In genomic region chr10:73817826-73818225, GRCh38 we compare ENCODE assay signal across 28 cellular contexts. TPM values are rescaled to one million over a fixed set of nuclear protein-coding genes. Genes with fewer than 3 reads are reported as not detected.
DNase-seq lines count a peak whose midpoint lies in the region; ATAC-seq and TF ChIP-seq lines count a peak whose summit lies in the region.
"Had no signal": no experiment of that assay in that cellular context is flagged by ENCODE, and none has a peak within 500 bp of the region (broad histone marks: within the 10 kb centered on the region; RNA-seq: fewer than 3 reads in every experiment).

No MANE protein-coding gene starts in this region.

- no peak for TF ChIP-seq EP300 in sigmoid colon (IDR thresholded peaks at IDR 0.05)

- TF ChIP-seq CTCF in C4-2B (conservative IDR thresholded peaks at IDR 0.05) (no peak), HFFc6 (IDR thresholded peaks at IDR 0.05) (no peak), sigmoid colon (IDR thresholded peaks at IDR 0.05) (no peak), esophagus squamous epithelium (IDR thresholded peaks at IDR 0.05) (no peak)

- no peaks in the 10 kb centered on the region; the same call in none of the 2 replicates for H3K27me3 Mint-ChIP-seq in HFFc6 (ENCODE audit: insufficient read depth)
- H3K27me3 Mint-ChIP-seq in effector memory CD8-positive, alpha-beta T cell = no peaks in the 10 kb centered on the region
- H3K27me3 Mint-ChIP-seq: B cell; central memory CD8-positive, alpha-beta T cell; stimulated activated naive CD8-positive, alpha-beta T cell treated with anti-CD3 and anti-CD28 coated beads, Interleukin-15, Interleukin-2, amounts not matched to agents 100 ng/mL and 50 ng/mL, for 24 hours; T-helper 17 cell had no signal

- peak overlapping the region; percentile 89 for H3K27ac Mint-ChIP-seq in HFFc6
- H3K27ac Mint-ChIP-seq in effector memory CD8-positive, alpha-beta T cell = peak overlapping the region; percentile 49 to 83
- H3K27ac Mint-ChIP-seq: B cell, T-helper 17 cell had no signal

- H3K36me3 Mint-ChIP-seq in HFFc6 (ENCODE audit: low read depth) = peaks cover 28% of the 10 kb centered on the region
- H3K36me3 Mint-ChIP-seq in effector memory CD8-positive, alpha-beta T cell (ENCODE audit: insufficient read depth) = peaks cover 19% of the 10 kb centered on the region

- no peaks in the 10 kb centered on the region for H3K9me3 ChIP-seq in sigmoid colon
- no peaks in the 10 kb centered on the region for H3K9me3 ChIP-seq in esophagus squamous epithelium
- H3K9me3 ChIP-seq: right atrium auricular region, tibial nerve had no signal

- intact Hi-C loops in sigmoid colon (cut with DNase I) = no loop called here
- intact Hi-C loops in esophagus squamous epithelium (cut with DNase I) = no loop called here

- H3K27me3 ChIP-seq in sigmoid colon = no peaks in the 10 kb centered on the region
- H3K27me3 ChIP-seq in esophagus squamous epithelium = no peaks in the 10 kb centered on the region
- H3K27me3 ChIP-seq: right atrium auricular region, tibial nerve had no signal

- H3K4me1 ChIP-seq in sigmoid colon (peaks cover 0 to 29% (median 12%) of the 10 kb centered on the region in 4 donors), esophagus squamous epithelium (peaks cover 19 to 86% (median 39%) of the 10 kb centered on the region in 3 donors)

- peak overlapping the region; percentile 80 for H3K27ac ChIP-seq in C4-2B
- H3K27ac ChIP-seq in sigmoid colon = peak overlapping the region; percentile 30 to 61 (median 50)
- H3K27ac ChIP-seq in esophagus squamous epithelium = peak overlapping the region in 2 of 4 donors; percentile 39 to 76

- no peak overlapping the region for H3K4me3 Mint-ChIP-seq in HFFc6
- no peak overlapping the region for H3K4me3 Mint-ChIP-seq in effector memory CD8-positive, alpha-beta T cell
- H3K4me3 Mint-ChIP-seq: B cell; central memory CD8-positive, alpha-beta T cell; immature natural killer cell; stimulated activated naive CD8-positive, alpha-beta T cell treated with anti-CD3 and anti-CD28 coated beads, Interleukin-15, Interleukin-2, amounts not matched to agents 100 ng/mL and 50 ng/mL, for 24 hours; T-helper 17 cell had no signal

- H3K36me3 ChIP-seq in sigmoid colon = peaks cover 29 to 96% (median 59%) of the 10 kb centered on the region in 4 donors
- H3K36me3 ChIP-seq in esophagus squamous epithelium = peaks cover 0 to 84% (median 18%) of the 10 kb centered on the region in 3 donors

- TF ChIP-seq POLR2A in sigmoid colon (IDR thresholded peaks at IDR 0.05) = no peak
- TF ChIP-seq POLR2A in esophagus squamous epithelium (IDR thresholded peaks at IDR 0.05) = no peak

- H3K4me3 ChIP-seq in sigmoid colon (no peak overlapping the region), esophagus squamous epithelium (no peak overlapping the region)
- H3K4me3 ChIP-seq: GM12878, right atrium auricular region, tibial nerve had no signal

- peaks cover 35% of the 10 kb centered on the region for H3K4me1 Mint-ChIP-seq in HFFc6 (ENCODE audit: low read depth)
- H3K4me1 Mint-ChIP-seq in effector memory CD8-positive, alpha-beta T cell (ENCODE audit: low read depth in 2 of 2) = no peaks in the 10 kb centered on the region
- H3K4me1 Mint-ChIP-seq: B cell had no signal

- ATAC-seq in effector memory CD8-positive, alpha-beta T cell (replicated peaks) = no peak
- no peak for ATAC-seq in HG03342 (IDR thresholded peaks at IDR 0.05; ENCODE audit: unreplicated experiment)
- ATAC-seq: GM12878, Right ventricle myocardium inferior, T-helper 17 cell had no signal

- no peaks in the 10 kb centered on the region for H3K9me3 Mint-ChIP-seq in HFFc6
- H3K9me3 Mint-ChIP-seq in effector memory CD8-positive, alpha-beta T cell = no peaks in the 10 kb centered on the region
- H3K9me3 Mint-ChIP-seq: central memory CD8-positive, alpha-beta T cell; immature natural killer cell; stimulated activated naive CD8-positive, alpha-beta T cell treated with anti-CD3 and anti-CD28 coated beads, Interleukin-15, Interleukin-2, amounts not matched to agents 100 ng/mL and 50 ng/mL, for 24 hours had no signal

- DNase-seq in HFFc6 = no peak
- no peak for DNase-seq in effector memory CD8-positive, alpha-beta T cell
- DNase-seq in sigmoid colon = no peak
- DNase-seq in esophagus squamous epithelium (lab: John Stamatoyannopoulos, UW) = no peak
- no peak for DNase-seq in DMS114 treated with DMSO at 0.1 percent for 48 hours (lab: John Stamatoyannopoulos, UW; ENCODE audit: unreplicated experiment)
- no peak for DNase-seq in HT-29 (ENCODE audit: low spot score)
- DNase-seq: activated CD4-positive, CD25-positive, alpha-beta regulatory T cell treated with anti-CD3 and anti-CD28 coated beads, Interleukin-2, amount 50 U/mL, for 72 hours; activated effector memory CD4-positive, alpha-beta T cell treated with Interleukin-2 at 50 U/mL for 16 hours; DMS153; immature natural killer cell; Kasumi-1; left cardiac atrium; mammary epithelial cell; MV-4-11; NCI-H146; NCI-H526 treated with DMSO at 0.1 percent for 48 hours; NK-92 treated with Interleukin-12 subunit alpha and Interleukin-12 subunit beta, amount 100 ng/mL, for 24 hours; stimulated activated CD4-positive, alpha-beta T cell treated with anti-CD3 and anti-CD28 coated beads, Interleukin-1b, Interleukin-23, amount 100 ng/mL, for 48 hours; T-helper 17 cell had no signal

- WGBS in sigmoid colon, 2 donors = 92 to 96% methylated on average over 5 of the region's 5 CpGs
- WGBS in esophagus squamous epithelium, 2 donors = 83 to 92% methylated on average over 2 to 5 of the region's 5 CpGs

RNA-seq across cellular contexts. Expression of gene NDST2, which starts 6.4 kb away (rescaled TPM):
- total RNA-seq in HFFc6 (2021; fragmentation: NEBNext Ultra II Directional; extraction: Animal tissue kit (Norgen Biotek cat#: 25700)) = 10 to 100 TPM; 18.9 to 21.5 (median 20.3) TPM
- 10 to 100 TPM; 23.9 to 56.2 (median 28.3) TPM for total RNA-seq in sigmoid colon
- polyA plus RNA-seq in sigmoid colon = 10 to 100 TPM in 2 of 3 donors, 1 to 10 TPM in 1; 3.9 to 21.0 (median 17.0) TPM
- total RNA-seq in esophagus squamous epithelium = 10 to 100 TPM; 20.6 to 30.3 (median 22.3) TPM
- 18.6 and 19.8 TPM in 2 replicates for total RNA-seq in HT-29 (2014; rRNA removed; shearing (Covaris generic))

RNA-seq across cellular contexts. Expression of gene ZSWIM8, which starts 32.4 kb away (rescaled TPM):
- 10 to 100 TPM; 47.2 to 62.6 (median 55.3) TPM for total RNA-seq in HFFc6 (2021; fragmentation: NEBNext Ultra II Directional; extraction: Animal tissue kit (Norgen Biotek cat#: 25700))
- 100 to 1,000 TPM in 1 of 4 donors, 10 to 100 TPM in 3; 42.5 to 138 (median 71.9) TPM for total RNA-seq in sigmoid colon
- 10 to 100 TPM; 34.8 to 64.8 (median 40.2) TPM for polyA plus RNA-seq in sigmoid colon
- total RNA-seq in esophagus squamous epithelium = 100 to 1,000 TPM in 1 of 4 donors, 10 to 100 TPM in 3; 33.3 to 116 (median 83.9) TPM
- 32.9 and 40.0 TPM in 2 replicates for total RNA-seq in HT-29 (2014; rRNA removed; shearing (Covaris generic))

RNA-seq across cellular contexts. Expression of gene CHCHD1, which starts 36.0 kb away (rescaled TPM):
- 10 to 100 TPM; 27.1 to 34.7 (median 30.6) TPM for total RNA-seq in HFFc6 (2021; fragmentation: NEBNext Ultra II Directional; extraction: Animal tissue kit (Norgen Biotek cat#: 25700))
- total RNA-seq in sigmoid colon (10 to 100 TPM; 28.1 to 36.6 (median 34.5) TPM), esophagus squamous epithelium (10 to 100 TPM; 21.4 to 41.1 (median 32.8) TPM)
- polyA plus RNA-seq in sigmoid colon = 100 to 1,000 TPM in 1 of 3 donors, 10 to 100 TPM in 2; 76.9 to 134 (median 93.7) TPM
- total RNA-seq in HT-29 (2014; rRNA removed; shearing (Covaris generic)) = 57.6 and 65.8 TPM in 2 replicates

RNA-seq across cellular contexts. Expression of gene CAMK2G, which starts 56.5 kb away (rescaled TPM):
- total RNA-seq in HFFc6 (2021; fragmentation: NEBNext Ultra II Directional; extraction: Animal tissue kit (Norgen Biotek cat#: 25700)) = 10 to 100 TPM; 24.6 to 33.1 (median 28.1) TPM
- total RNA-seq in sigmoid colon = 100 to 1,000 TPM; 153 to 221 (median 209) TPM
- polyA plus RNA-seq in sigmoid colon = 10 to 100 TPM; 14.4 to 34.8 (median 17.6) TPM
- total RNA-seq in esophagus squamous epithelium = 10 to 100 TPM; 15.5 to 37.0 (median 28.6) TPM
- total RNA-seq in HT-29 (2014; rRNA removed; shearing (Covaris generic)) = 44.2 and 48.3 TPM in 2 replicates
